15 cellular contexts compared by ENCODE assay signal in the genomic region with DNA sequence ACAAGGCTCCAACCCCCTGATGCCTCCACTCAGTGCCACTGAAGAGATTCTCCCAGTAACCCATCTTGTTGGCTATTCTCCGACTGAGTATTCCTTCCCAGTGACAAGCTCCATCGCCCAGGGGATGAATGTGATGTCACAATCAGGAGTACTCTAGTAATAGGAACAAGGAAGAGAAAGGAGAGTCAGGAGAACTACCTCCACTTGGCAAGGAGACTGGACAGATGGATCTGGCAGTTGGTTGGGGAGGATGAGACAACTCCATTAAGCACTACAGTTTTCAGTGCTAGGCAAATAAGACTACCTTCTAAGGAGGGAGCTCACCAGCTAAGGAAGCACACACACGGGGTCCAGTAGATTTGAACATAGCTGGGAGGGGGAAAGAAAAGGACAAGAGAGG. TPM values are rescaled to one million over a fixed set of nuclear protein-coding genes. Genes with fewer than 3 reads are reported as not detected.
"Had no signal": no experiment of that assay in that cellular context is flagged by ENCODE, and none has a peak within 500 bp of the region (broad histone marks: within the 10 kb centered on the region; RNA-seq: fewer than 3 reads in every experiment).

No MANE protein-coding gene starts in this region.

- ATAC-seq: activated CD8-positive, alpha-beta T cell treated with anti-CD3 and anti-CD28 coated beads, Interleukin-2, amount 10 ng/mL, durations not matched to agents 7 days and 5 days; activated T-cell treated with anti-CD3 and anti-CD28 coated beads, Interleukin-2, amount 50 U/mL, for 72 hours; gastroesophageal sphincter; left lobe of liver; stimulated activated memory B cell treated with anti-CD40 and anti-IgM and Interleukin-4, amounts not matched to agents 10 μg/mL and 1 μg/mL and 100 μg/mL, for 72 hours had no signal

- H3K4me3 Mint-ChIP-seq: activated CD8-positive, alpha-beta T cell treated with anti-CD3 and anti-CD28 coated beads, Interleukin-2, amount 10 ng/mL, durations not matched to agents 7 days and 5 days; activated T-cell treated with anti-CD3 and anti-CD28 coated beads, Interleukin-2, amount 50 U/mL, for 72 hours; stimulated activated memory B cell treated with anti-CD40 and anti-IgM and Interleukin-4, amounts not matched to agents 10 μg/mL and 1 μg/mL and 100 μg/mL, for 72 hours had no signal

- H3K27me3 Mint-ChIP-seq: stimulated activated memory B cell treated with anti-CD40 and anti-IgM and Interleukin-4, amounts not matched to agents 10 μg/mL and 1 μg/mL and 100 μg/mL, for 72 hours had no signal

- FAIRE-seq: bronchial epithelial cell had no signal

- DNase-seq: activated CD4-positive, alpha-beta T cell treated with anti-CD3 and anti-CD28 coated beads for 48 hours; activated CD8-positive, alpha-beta memory T cell treated with anti-CD3 and anti-CD28 coated beads, Interleukin-2, amount 50 U/mL, for 4 hours; activated CD8-positive, alpha-beta T cell treated with anti-CD3 and anti-CD28 coated beads, Interleukin-2, amount 10 ng/mL, durations not matched to agents 7 days and 5 days; activated T-cell treated with anti-CD3 and anti-CD28 coated beads, Interleukin-2, amount 50 U/mL, for 72 hours; islet precursor cell had no signal

- H2AFZ ChIP-seq: hepatocyte, parathyroid adenoma had no signal

- H3K4me3 ChIP-seq: dorsolateral prefrontal cortex, gastroesophageal sphincter, hepatocyte, SK-N-MC had no signal

- H3K27ac Mint-ChIP-seq: activated CD8-positive, alpha-beta T cell treated with anti-CD3 and anti-CD28 coated beads, Interleukin-2, amount 10 ng/mL, durations not matched to agents 7 days and 5 days; activated T-cell treated with anti-CD3 and anti-CD28 coated beads, Interleukin-2, amount 50 U/mL, for 72 hours; stimulated activated memory B cell treated with anti-CD40 and anti-IgM and Interleukin-4, amounts not matched to agents 10 μg/mL and 1 μg/mL and 100 μg/mL, for 72 hours had no signal

- H3K27ac ChIP-seq: gastroesophageal sphincter, hepatocyte, parathyroid adenoma, SK-N-MC had no signal

- H3K4me2 ChIP-seq: hepatocyte had no signal

- H3K9me3 Mint-ChIP-seq: activated T-cell treated with anti-CD3 and anti-CD28 coated beads, Interleukin-2, amount 50 U/mL, for 72 hours; stimulated activated memory B cell treated with anti-CD40 and anti-IgM and Interleukin-4, amounts not matched to agents 10 μg/mL and 1 μg/mL and 100 μg/mL, for 72 hours had no signal

- H3K9me3 ChIP-seq: gastroesophageal sphincter had no signal

- H3K27me3 ChIP-seq: dorsolateral prefrontal cortex, gastroesophageal sphincter, hepatocyte had no signal

- H3K9ac ChIP-seq: parathyroid adenoma had no signal

RNA-seq across cellular contexts. Expression of a gene that starts 13.4 kb away (rescaled TPM):
- total RNA-seq: aorta, urinary bladder had no signal
